Comparison of ENCODE assay signal across 21 cellular contexts in the genomic region with DNA sequence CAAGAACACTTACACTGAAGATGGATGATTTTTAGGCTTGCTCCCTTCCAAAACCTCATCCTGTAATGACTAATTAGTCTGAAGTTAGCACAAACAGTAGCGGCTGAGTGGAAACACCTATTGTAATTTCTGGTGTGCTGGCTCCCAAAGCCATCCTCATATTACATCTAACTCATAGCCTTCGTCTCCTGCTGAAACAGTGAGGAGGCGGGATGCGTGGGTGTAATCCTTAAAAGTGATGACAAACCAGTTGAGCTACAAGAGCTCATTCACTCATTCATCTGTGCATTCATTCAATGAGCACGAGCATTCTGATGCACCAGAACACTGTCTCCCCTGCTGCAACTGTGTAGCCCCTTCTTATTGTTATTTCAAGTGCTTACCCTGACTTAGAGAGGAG.
"Had no signal": no experiment of that assay in that cellular context is flagged by ENCODE, and none has a peak within 500 bp of the region (broad histone marks: within the 10 kb centered on the region; RNA-seq: fewer than 3 reads in every experiment).

No MANE protein-coding gene starts in this region.

- H3K36me3 ChIP-seq: esophagus muscularis mucosa, gastroesophageal sphincter, heart right ventricle, left lung, lower lobe of right lung had no signal

- H3K4me3 ChIP-seq: coronary artery, dorsolateral prefrontal cortex, esophagus muscularis mucosa, gastroesophageal sphincter, heart right ventricle, left lung, lower lobe of right lung, mucosa of descending colon had no signal

- FAIRE-seq: colon, endothelial cell of umbilical vein, frontal cortex, islet of Langerhans, keratinocyte had no signal

- DNase-seq: dermis blood vessel endothelial cell; effector CD4-positive, alpha-beta T cell; effector memory CD4-positive, alpha-beta T cell; foreskin keratinocyte; heart right ventricle; immature natural killer cell; left cardiac atrium; left lung; left ventricle myocardium superior; lower lobe of right lung; mesenchymal stem cell; mucosa of descending colon had no signal

- H3K4me1 ChIP-seq: esophagus muscularis mucosa, foreskin keratinocyte, gastroesophageal sphincter, heart right ventricle, left lung, lower lobe of right lung had no signal

- H3K27ac ChIP-seq: coronary artery, esophagus muscularis mucosa, foreskin keratinocyte, gastroesophageal sphincter, heart right ventricle, left lung, lower lobe of right lung had no signal

- H3K27me3 ChIP-seq: dorsolateral prefrontal cortex, esophagus muscularis mucosa, foreskin keratinocyte, gastroesophageal sphincter, heart right ventricle, left lung had no signal

- ATAC-seq: foreskin keratinocyte, gastroesophageal sphincter, heart right ventricle, left cardiac atrium, left lung, left ventricle myocardium superior, lower lobe of right lung, mucosa of descending colon had no signal
